Comparison of ENCODE assay signal across 17 cellular contexts in the genomic region with DNA sequence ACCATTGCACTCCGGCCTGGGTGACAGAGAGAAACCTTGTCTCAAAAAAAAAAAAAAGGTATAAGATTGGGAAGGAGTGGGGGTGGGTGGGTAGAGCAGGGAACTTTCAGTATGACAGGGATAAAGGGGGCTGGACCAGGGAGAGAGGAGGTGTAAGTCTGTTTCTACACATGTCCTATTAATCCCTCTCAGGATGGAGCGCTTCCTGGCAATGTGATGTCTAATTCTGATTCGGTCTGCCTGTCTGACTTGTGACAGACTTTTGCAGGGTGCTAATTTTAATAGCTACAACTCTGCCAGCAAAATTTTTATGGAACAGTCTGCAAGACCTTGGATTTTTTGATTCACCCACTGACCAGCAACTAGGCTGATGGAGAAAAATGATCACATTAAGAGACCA. TPM values are rescaled to one million over a fixed set of nuclear protein-coding genes. Genes with fewer than 3 reads are reported as not detected.
DNase-seq lines count a peak whose midpoint lies in the region; ATAC-seq and TF ChIP-seq lines count a peak whose summit lies in the region.
"Had no signal": no experiment of that assay in that cellular context is flagged by ENCODE, and none has a peak within 500 bp of the region (broad histone marks: within the 10 kb centered on the region; RNA-seq: fewer than 3 reads in every experiment).

No MANE protein-coding gene starts in this region.

- H3K4me3 Mint-ChIP-seq in T-helper 2 cell treated with Interferon-gamma antibody and Interleukin-4, amounts not matched to agents 5 μg/mL and 100 μg/mL, for 36 hours: peak overlapping the region; percentile 79
- H3K4me3 Mint-ChIP-seq in CD8-positive, alpha-beta T cell: no peak overlapping the region
- H3K4me3 Mint-ChIP-seq in T-cell (peak overlapping the region; percentile 70 to 77 (median 76)), memory B cell (peak overlapping the region; percentile 41)
- H3K4me3 Mint-ChIP-seq: activated T-helper 1 cell treated with anti-CD3 and anti-CD28 coated beads, Interleukin-12 subunit alpha, Interleukin-12 subunit beta, Interleukin-2, Interleukin-4 antibody, amounts not matched to agents 30 ng/mL and 10 ng/mL and 1 ng/mL, durations not matched to agents 14 hours and 24 hours and 36 hours had no signal

- in situ Hi-C loops in mammary epithelial cell (cut with MboI; ENCODE audit: low sequenced_read_pairs in 2 of 2): no loop called here

- H3K36me3 Mint-ChIP-seq in T-helper 2 cell treated with Interferon-gamma antibody and Interleukin-4, amounts not matched to agents 5 μg/mL and 100 μg/mL, for 36 hours (ENCODE audit: low read depth): peaks cover 17% of the 10 kb centered on the region
- H3K36me3 Mint-ChIP-seq in CD8-positive, alpha-beta T cell: peaks cover 4% of the 10 kb centered on the region
- no peaks in the 10 kb centered on the region for H3K36me3 Mint-ChIP-seq in T-cell
- H3K36me3 Mint-ChIP-seq in memory B cell: peaks cover 8% of the 10 kb centered on the region

- H3K27ac Mint-ChIP-seq in T-helper 2 cell treated with Interferon-gamma antibody and Interleukin-4, amounts not matched to agents 5 μg/mL and 100 μg/mL, for 36 hours: peak overlapping the region; percentile 78
- peak overlapping the region; percentile 93 for H3K27ac Mint-ChIP-seq in CD8-positive, alpha-beta T cell
- H3K27ac Mint-ChIP-seq in T-cell: peak overlapping the region; percentile 98
- peak overlapping the region; percentile 93 for H3K27ac Mint-ChIP-seq in memory B cell

- H3K4me2 ChIP-seq in mammary epithelial cell (ENCODE audit: insufficient read depth, low read depth, low read length): no peak overlapping the region

- TF ChIP-seq CTCF in CD8-positive, alpha-beta T cell (IDR thresholded peaks at IDR 0.05): no peak
- no peak for TF ChIP-seq CTCF in mammary epithelial cell (conservative IDR thresholded peaks at IDR 0.05 in 1 of 2, IDR thresholded peaks at IDR 0.05 in 1 of 2; ENCODE audit: extremely low read depth in 1 of 2, insufficient read depth in 1 of 2, low read depth in 1 of 2, low read length in 2 of 2)
- TF ChIP-seq CTCF in left lung (IDR thresholded peaks at IDR 0.05): no peak

- POLR2A ChIA-PET in CD8-positive, alpha-beta T cell (lab: Charles Lee): no interaction called here
- POLR2A ChIA-PET in T-cell (lab: Charles Lee): interaction anchor here in 1 of 2 donors (0.8 kb wide), 1 partner anchor 350 kb away, joined by 13 read pairs; no protein-coding TSS in a partner anchor

- 100% methylated on average over 2 of the region's 3 CpGs for WGBS in mammary epithelial cell (ENCODE audit: low coverage, missing lambda C conversion rate)

- ATAC-seq in CD8-positive, alpha-beta T cell: no peak
- ATAC-seq in T-cell (replicated peaks in 1 of 4): no peak
- no peak for ATAC-seq in memory B cell (ENCODE audit: low read depth)
- no peak for ATAC-seq in left lung
- ATAC-seq: right lobe of liver had no signal

- CTCF ChIA-PET in CD8-positive, alpha-beta T cell (lab: Charles Lee): interaction anchor here (3.7 kb wide), 1 partner anchor 69 kb away, joined by 17 read pairs; no protein-coding TSS in a partner anchor
- CTCF ChIA-PET in T-cell (lab: Charles Lee) (interaction anchor here (0.6 to 1.2 kb wide), 2 partner anchors 43 to 54 kb away, joined by 3 to 4 read pairs; no protein-coding TSS in a partner anchor), mammary epithelial cell (lab: Charles Lee; ENCODE audit: low non-redundant PET) (no interaction called here)

- BruUV-seq in mammary epithelial cell (replicated peaks; lab: Mats Ljungman, UMichigan): no TSS peak

- H3K27me3 ChIP-seq in CD8-positive, alpha-beta T cell (ENCODE audit: insufficient read depth, low read length): no peaks in the 10 kb centered on the region
- H3K27me3 ChIP-seq in mammary epithelial cell (ENCODE audit: insufficient read depth, low read length) (no peaks in the 10 kb centered on the region), left lung (no peaks in the 10 kb centered on the region)
- H3K27me3 ChIP-seq: right lobe of liver, transverse colon had no signal

- H3K4me3 ChIP-seq in CD8-positive, alpha-beta T cell (ENCODE audit: low read depth, low read length): no peak overlapping the region
- H3K4me3 ChIP-seq in mammary epithelial cell (replicated peaks in 1 of 3; ENCODE audit: insufficient read depth in 1 of 3, low read depth in 2 of 3, low read length in 3 of 3) (no peak overlapping the region), left lung (no peak overlapping the region)
- H3K4me3 ChIP-seq: right lobe of liver, transverse colon had no signal

- H3K79me2 ChIP-seq in mammary epithelial cell (ENCODE audit: insufficient read depth, low read length): peaks cover 82% of the 10 kb centered on the region

- intact Hi-C loops in CD8-positive, alpha-beta T cell (cut with DNase I, micrococcal nuclease): no loop called here
- intact Hi-C loops in mammary epithelial cell (cut with micrococcal nuclease) (no loop called here), left lung (cut with DNase I) (loop anchor here in 1 of 2 donors (10.0 kb wide), 1 partner anchor 52 kb away; no protein-coding TSS in a partner anchor)

- H3K9me3 ChIP-seq in CD8-positive, alpha-beta T cell (ENCODE audit: low read length): no peaks in the 10 kb centered on the region
- H3K9me3 ChIP-seq in mammary epithelial cell (replicated peaks; ENCODE audit: insufficient read depth, low read length) (no peaks in the 10 kb centered on the region), left lung (no peaks in the 10 kb centered on the region)
- H3K9me3 ChIP-seq: right lobe of liver, transverse colon had no signal

- peaks cover 91% of the 10 kb centered on the region for H3K4me1 ChIP-seq in CD8-positive, alpha-beta T cell (ENCODE audit: insufficient read depth, low read length)
- H3K4me1 ChIP-seq in mammary epithelial cell (ENCODE audit: insufficient read depth, low read length): no peaks in the 10 kb centered on the region
- peaks cover 13 to 98% of the 10 kb centered on the region in 2 donors for H3K4me1 ChIP-seq in left lung

- no peak overlapping the region for H2AFZ ChIP-seq in mammary epithelial cell (ENCODE audit: low read depth, low read length)

- H3K27me3 Mint-ChIP-seq in T-helper 2 cell treated with Interferon-gamma antibody and Interleukin-4, amounts not matched to agents 5 μg/mL and 100 μg/mL, for 36 hours (ENCODE audit: low read depth): no peaks in the 10 kb centered on the region
- H3K27me3 Mint-ChIP-seq in CD8-positive, alpha-beta T cell (ENCODE audit: low read depth): no peaks in the 10 kb centered on the region
- H3K27me3 Mint-ChIP-seq in T-cell (no peaks in the 10 kb centered on the region), memory B cell (no peaks in the 10 kb centered on the region)

- no peak overlapping the region for H3K27ac ChIP-seq in CD8-positive, alpha-beta T cell (ENCODE audit: low read depth, low read length)
- H3K27ac ChIP-seq in mammary epithelial cell (ENCODE audit: insufficient read depth, low read depth, low read length) (no peak overlapping the region), left lung (no peak overlapping the region)
- H3K27ac ChIP-seq: right lobe of liver had no signal

- no peaks in the 10 kb centered on the region for H4K20me1 ChIP-seq in mammary epithelial cell (ENCODE audit: insufficient read depth, low read length)

- dilution Hi-C loops in mammary epithelial cell (cut with HindIII; ENCODE audit: low sequenced_read_pairs): loop anchor here (5.0 kb wide), 1 partner anchor 34 kb away; no protein-coding TSS in a partner anchor

- H3K9me3 Mint-ChIP-seq in T-helper 2 cell treated with Interferon-gamma antibody and Interleukin-4, amounts not matched to agents 5 μg/mL and 100 μg/mL, for 36 hours: no peaks in the 10 kb centered on the region
- H3K9me3 Mint-ChIP-seq in CD8-positive, alpha-beta T cell: no peaks in the 10 kb centered on the region
- no peaks in the 10 kb centered on the region for H3K9me3 Mint-ChIP-seq in T-cell
- no peaks in the 10 kb centered on the region for H3K9me3 Mint-ChIP-seq in memory B cell
- H3K9me3 Mint-ChIP-seq: activated T-helper 1 cell treated with anti-CD3 and anti-CD28 coated beads, Interleukin-12 subunit alpha, Interleukin-12 subunit beta, Interleukin-2, Interleukin-4 antibody, amounts not matched to agents 30 ng/mL and 10 ng/mL and 1 ng/mL, durations not matched to agents 14 hours and 24 hours and 36 hours had no signal

- no peaks in the 10 kb centered on the region for H3K36me3 ChIP-seq in CD8-positive, alpha-beta T cell (ENCODE audit: insufficient read depth, low read length)
- no peaks in the 10 kb centered on the region for H3K36me3 ChIP-seq in mammary epithelial cell (ENCODE audit: insufficient read depth, low read length)
- H3K36me3 ChIP-seq in left lung: no peaks in the 10 kb centered on the region
- H3K36me3 ChIP-seq: right lobe of liver, transverse colon had no signal

- no peak for DNase-seq in T-helper 2 cell treated with Interferon-gamma antibody and Interleukin-4, amounts not matched to agents 5 μg/mL and 100 μg/mL, for 36 hours (ENCODE audit: low spot score)
- DNase-seq in T-helper 2 cell: no peak
- DNase-seq in CD8-positive, alpha-beta T cell: no peak
- no peak for DNase-seq in T-cell
- DNase-seq in memory B cell (ENCODE audit: low spot score in 2 of 2): no peak
- DNase-seq in mammary epithelial cell: no peak
- DNase-seq in NCI-H2029 treated with DMSO at 0.1 percent for 48 hours (lab: John Stamatoyannopoulos, UW): no peak
- DNase-seq in left lung: no peak
- DNase-seq: activated CD4-positive, alpha-beta T cell treated with anti-CD3 and anti-CD28 coated beads, Interleukin-2, amount 50 U/mL, for 1 hour; erythroblast; GF-D8; mesendoderm; NCI-H2081; stimulated activated CD4-positive, alpha-beta T cell treated with anti-CD3 and anti-CD28 coated beads, Interleukin-2, amount 100 ng/mL, for 24 hours; transverse colon had no signal

- peaks cover 68% of the 10 kb centered on the region for H3K4me1 Mint-ChIP-seq in T-helper 2 cell treated with Interferon-gamma antibody and Interleukin-4, amounts not matched to agents 5 μg/mL and 100 μg/mL, for 36 hours (ENCODE audit: low read depth)
- H3K4me1 Mint-ChIP-seq in CD8-positive, alpha-beta T cell (ENCODE audit: low read depth): peaks cover 87% of the 10 kb centered on the region
- H3K4me1 Mint-ChIP-seq in T-cell: peaks cover 91 to 98% (median 97%) of the 10 kb centered on the region in 3 donors
- peaks cover 53% of the 10 kb centered on the region for H3K4me1 Mint-ChIP-seq in memory B cell

- no peak overlapping the region for H3K9ac ChIP-seq in mammary epithelial cell (ENCODE audit: insufficient read depth, low read length)

RNA-seq across cellular contexts. Expression of gene SLC25A19, which starts 53.8 kb away (rescaled TPM):
- 10 to 100 TPM; 14.4 to 14.8 TPM for total RNA-seq in CD8-positive, alpha-beta T cell
- 10 to 100 TPM; 12.4 to 30.1 (median 25.9) TPM for total RNA-seq in T-cell
- 10 to 100 TPM in 1 of 2 donors, 1 to 10 TPM in 1; 4.5 to 12.1 TPM for total RNA-seq in mammary epithelial cell
- polyA plus RNA-seq in mammary epithelial cell: 14.8 TPM
- polyA minus RNA-seq in mammary epithelial cell: 30.3 TPM
- total RNA-seq in left lung: 10 to 100 TPM; 17.7 to 29.7 TPM
